In genomic region chr11:65491614-65492386, GRCh38 we compare ENCODE assay signal across 8 cellular contexts. TPM values are rescaled to one million over a fixed set of nuclear protein-coding genes. Genes with fewer than 3 reads are reported as not detected.
A peak's percentile ranks its signal among the peaks of the same experiment; 100 is the strongest.
DNase-seq lines count a peak whose midpoint lies in the region; ATAC-seq and TF ChIP-seq lines count a peak whose summit lies in the region.

No MANE protein-coding gene starts in this region.

- DNase-seq in activated T-cell treated with anti-CD3 and anti-CD28 coated beads, Interleukin-2, amount 50 U/mL, for 24 hours: no peak
- DNase-seq in activated T-cell treated with anti-CD3 and anti-CD28 coated beads for 4 hours (no peak), NCI-H2227 (lab: John Stamatoyannopoulos, UW; ENCODE audit: unreplicated experiment) (peak; percentile 87), body of pancreas (peak; percentile 77 to 91 (median 86)), kidney epithelial cell (ENCODE audit: low read depth) (peak; percentile 85)
- no peak for DNase-seq in stimulated activated effector memory CD8-positive, alpha-beta T cell treated with anti-CD3 and anti-CD28 coated beads, Interleukin-12 subunit alpha, Interleukin-12 subunit beta, amount 100 ng/mL, for 72 hours (ENCODE audit: low spot score in 2 of 2)
- DNase-seq in central memory CD4-positive, alpha-beta T cell: no peak

- intact Hi-C loops in body of pancreas (cut with DNase I): no loop called here

- peaks cover 80% of the 10 kb centered on the region for H3K4me1 Mint-ChIP-seq in activated T-cell treated with anti-CD3 and anti-CD28 coated beads, Interleukin-2, amount 50 U/mL, for 24 hours (ENCODE audit: low read depth)
- peaks cover 67% of the 10 kb centered on the region for H3K4me1 Mint-ChIP-seq in stimulated activated effector memory CD8-positive, alpha-beta T cell treated with anti-CD3 and anti-CD28 coated beads, Interleukin-12 subunit alpha, Interleukin-12 subunit beta, amount 100 ng/mL, for 72 hours

- peak in 2 of 3 donors; percentile 52 to 56 for TF ChIP-seq POLR2A in body of pancreas (IDR thresholded peaks at IDR 0.05)

- no peaks in the 10 kb centered on the region for H3K36me3 Mint-ChIP-seq in activated T-cell treated with anti-CD3 and anti-CD28 coated beads, Interleukin-2, amount 50 U/mL, for 24 hours (ENCODE audit: low read depth)
- H3K36me3 Mint-ChIP-seq in stimulated activated effector memory CD8-positive, alpha-beta T cell treated with anti-CD3 and anti-CD28 coated beads, Interleukin-12 subunit alpha, Interleukin-12 subunit beta, amount 100 ng/mL, for 72 hours: peaks cover 6% of the 10 kb centered on the region

- ATAC-seq in body of pancreas (peak; percentile 41), GM18868 (IDR thresholded peaks at IDR 0.05; ENCODE audit: unreplicated experiment) (no peak)
- ATAC-seq in stimulated activated effector memory CD8-positive, alpha-beta T cell treated with anti-CD3 and anti-CD28 coated beads, Interleukin-12 subunit alpha, Interleukin-12 subunit beta, amount 100 ng/mL, for 72 hours: no peak

- no peaks in the 10 kb centered on the region for H3K9me3 Mint-ChIP-seq in activated T-cell treated with anti-CD3 and anti-CD28 coated beads, Interleukin-2, amount 50 U/mL, for 24 hours
- H3K9me3 Mint-ChIP-seq in stimulated activated effector memory CD8-positive, alpha-beta T cell treated with anti-CD3 and anti-CD28 coated beads, Interleukin-12 subunit alpha, Interleukin-12 subunit beta, amount 100 ng/mL, for 72 hours: no peaks in the 10 kb centered on the region

- no peaks in the 10 kb centered on the region for H3K27me3 ChIP-seq in body of pancreas
- H3K27me3 ChIP-seq in kidney epithelial cell (ENCODE audit: control insufficient read depth, insufficient read depth, low read length): no peaks in the 10 kb centered on the region

- no peaks in the 10 kb centered on the region for H3K27me3 Mint-ChIP-seq in activated T-cell treated with anti-CD3 and anti-CD28 coated beads, Interleukin-2, amount 50 U/mL, for 24 hours

- peaks cover 96% of the 10 kb centered on the region for H3K4me1 ChIP-seq in body of pancreas

- peak overlapping the region; percentile 94 for H3K27ac Mint-ChIP-seq in activated T-cell treated with anti-CD3 and anti-CD28 coated beads, Interleukin-2, amount 50 U/mL, for 24 hours
- H3K27ac Mint-ChIP-seq in stimulated activated effector memory CD8-positive, alpha-beta T cell treated with anti-CD3 and anti-CD28 coated beads, Interleukin-12 subunit alpha, Interleukin-12 subunit beta, amount 100 ng/mL, for 72 hours: peak overlapping the region; percentile 91

- TF ChIP-seq CTCF in body of pancreas (IDR thresholded peaks at IDR 0.05) (peak in 2 of 7 experiments; percentile 12 to 18), kidney epithelial cell (IDR thresholded peaks at IDR 0.05; ENCODE audit: insufficient read depth, low read length, poor library complexity, severe bottlenecking) (no peak)

- H3K4me3 Mint-ChIP-seq in activated T-cell treated with anti-CD3 and anti-CD28 coated beads, Interleukin-2, amount 50 U/mL, for 24 hours: no peak overlapping the region
- H3K4me3 Mint-ChIP-seq in stimulated activated effector memory CD8-positive, alpha-beta T cell treated with anti-CD3 and anti-CD28 coated beads, Interleukin-12 subunit alpha, Interleukin-12 subunit beta, amount 100 ng/mL, for 72 hours: peak overlapping the region; percentile 67

- H3K4me3 ChIP-seq in body of pancreas: no peak overlapping the region
- H3K4me3 ChIP-seq in kidney epithelial cell (ENCODE audit: low read depth, low read length): no peak overlapping the region

- WGBS in body of pancreas, 2 donors: 23 to 30% methylated on average over 14 to 17 of the region's 17 CpGs

- H3K36me3 ChIP-seq in body of pancreas (replicated peaks in 1 of 2; ENCODE audit: insufficient read depth in 1 of 2, low read depth in 2 of 2) (no peaks in the 10 kb centered on the region), kidney epithelial cell (ENCODE audit: control insufficient read depth, insufficient read depth, low read length) (no peaks in the 10 kb centered on the region)

- no peaks in the 10 kb centered on the region for H3K9me3 ChIP-seq in body of pancreas

- peak overlapping the region; percentile 71 to 98 (median 92) for H3K27ac ChIP-seq in body of pancreas

RNA-seq across cellular contexts. Expression of gene MALAT1, which starts 7.0 kb away (rescaled TPM):
- total RNA-seq in body of pancreas: over 10,000 TPM; 10,129 to 14,092 TPM
- 1,605 and 1,895 TPM in 2 replicates for total RNA-seq in kidney epithelial cell

RNA-seq across cellular contexts. Expression of gene SCYL1, which starts 33.1 kb away (rescaled TPM):
- total RNA-seq in body of pancreas (10 to 100 TPM; 55.0 to 62.3 TPM), kidney epithelial cell (116 and 121 TPM in 2 replicates)

Comparison
In these comparisons a context has a peak if more than half of its experiments do, and no peak if none do; other contexts are left out.
1. DNase-seq: peak in NCI-H2227 (single experiment), body of pancreas (4 of 4) and kidney epithelial cell (single experiment); none in activated T-cell treated with anti-CD3 and anti-CD28 coated beads, Interleukin-2, amount 50 U/mL, for 24 hours (single experiment), activated T-cell treated with anti-CD3 and anti-CD28 coated beads for 4 hours (single experiment), stimulated activated effector memory CD8-positive, alpha-beta T cell treated with anti-CD3 and anti-CD28 coated beads, Interleukin-12 subunit alpha, Interleukin-12 subunit beta, amount 100 ng/mL, for 72 hours (0 of 2) and central memory CD4-positive, alpha-beta T cell (single experiment).